In genomic region chr17:34610038-34610437, GRCh38 we compare ENCODE assay signal across 1 cellular context.
TF ChIP-seq lines count a peak whose summit lies in the region.

No MANE protein-coding gene starts in this region.

TF ChIP-seq in H1, 55 proteins besides CTCF, POLR2A, EP300 and RAD21:
- TF ChIP-seq ZNF274 (IDR thresholded peaks at IDR 0.05; ENCODE audit: borderline replicate concordance, extremely low read depth, low read length): no peak
- TF ChIP-seq GTF2F1 (IDR thresholded peaks at IDR 0.05; ENCODE audit: borderline replicate concordance, low read depth, low read length): no peak
- no peak for TF ChIP-seq CHD7 (IDR thresholded peaks at IDR 0.05; ENCODE audit: insufficient replicate concordance, low read length)
- no peak for TF ChIP-seq TAF1 (IDR thresholded peaks at IDR 0.05; ENCODE audit: low read depth, low read length)
- TF ChIP-seq JUN (IDR thresholded peaks at IDR 0.05; ENCODE audit: low read depth, low read length): no peak
- no peak for TF ChIP-seq NANOG (IDR thresholded peaks at IDR 0.05; ENCODE audit: insufficient read depth, low read depth, low read length, poor library complexity, severe bottlenecking)
